In the genomic region with DNA sequence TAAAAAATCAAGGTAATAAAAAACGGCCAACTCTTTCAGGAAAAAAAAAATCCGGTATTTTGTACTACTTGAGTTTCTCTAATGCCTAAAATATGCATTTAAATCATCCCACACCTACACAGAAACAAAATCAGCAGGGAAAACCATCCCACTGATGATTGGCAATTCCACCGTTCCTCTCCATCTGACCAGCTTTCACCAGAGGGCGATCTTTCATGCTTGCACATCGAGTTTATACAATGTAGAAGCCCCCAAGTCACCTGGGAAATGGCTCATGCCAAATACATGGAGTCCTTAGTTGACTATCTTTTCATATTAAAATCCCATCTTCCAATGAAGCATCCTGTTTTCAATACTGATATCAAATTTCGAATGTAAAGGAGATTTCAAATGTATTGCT, we compare ENCODE assay signal across 2 cellular contexts.
TF ChIP-seq lines count a peak whose summit lies in the region.

No MANE protein-coding gene starts in this region.

TF ChIP-seq in SK-N-SH, 30 proteins besides CTCF, POLR2A, EP300 and RAD21 (continued from another document):
- TF ChIP-seq SMC3 (IDR thresholded peaks at IDR 0.05; ENCODE audit: low read depth, low read length), result peak; percentile 15; the same call in 1 of the 2 replicates

TF ChIP-seq in SK-N-SH treated with all-trans-retinoic acid at 6 μM for 48 hours, 23 proteins besides CTCF, POLR2A, EP300 and RAD21 (continued from another document):
- TF ChIP-seq CSRNP3 (CRISPR knock-in tag; IDR thresholded peaks at IDR 0.05), result no peak
- no peak for TF ChIP-seq TSHZ2 (CRISPR knock-in tag; IDR thresholded peaks at IDR 0.05)
- TF ChIP-seq ZNF565 (CRISPR knock-in tag; conservative IDR thresholded peaks at IDR 0.05; ENCODE audit: low read depth), result no peak
- no peak for TF ChIP-seq SNAI2 (CRISPR knock-in tag; IDR thresholded peaks at IDR 0.05)
- no peak for TF ChIP-seq RARB (CRISPR knock-in tag; IDR thresholded peaks at IDR 0.05)
- TF ChIP-seq, protein P1, sequence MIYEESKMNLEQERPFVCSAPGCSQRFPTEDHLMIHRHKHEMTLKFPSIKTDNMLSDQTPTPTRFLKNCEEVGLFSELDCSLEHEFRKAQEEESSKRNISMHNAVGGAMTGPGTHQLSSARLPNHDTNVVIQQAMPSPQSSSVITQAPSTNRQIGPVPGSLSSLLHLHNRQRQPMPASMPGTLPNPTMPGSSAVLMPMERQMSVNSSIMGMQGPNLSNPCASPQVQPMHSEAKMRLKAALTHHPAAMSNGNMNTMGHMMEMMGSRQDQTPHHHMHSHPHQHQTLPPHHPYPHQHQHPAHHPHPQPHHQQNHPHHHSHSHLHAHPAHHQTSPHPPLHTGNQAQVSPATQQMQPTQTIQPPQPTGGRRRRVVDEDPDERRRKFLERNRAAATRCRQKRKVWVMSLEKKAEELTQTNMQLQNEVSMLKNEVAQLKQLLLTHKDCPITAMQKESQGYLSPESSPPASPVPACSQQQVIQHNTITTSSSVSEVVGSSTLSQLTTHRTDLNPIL (CRISPR knock-in tag; IDR thresholded peaks at IDR 0.05; ENCODE audit: low read depth), result no peak
- no peak for TF ChIP-seq ZC3H10 (CRISPR knock-in tag; IDR thresholded peaks at IDR 0.05)
- no peak for TF ChIP-seq PATZ1 (CRISPR knock-in tag; IDR thresholded peaks at IDR 0.05; ENCODE audit: borderline replicate concordance)
- no peak for TF ChIP-seq TOX (CRISPR knock-in tag; IDR thresholded peaks at IDR 0.05; ENCODE audit: borderline replicate concordance)
- TF ChIP-seq ZFP3 (CRISPR knock-in tag; IDR thresholded peaks at IDR 0.05), result no peak
- TF ChIP-seq ZNF70 (CRISPR knock-in tag; IDR thresholded peaks at IDR 0.05), result no peak
- no peak for TF ChIP-seq OSR1 (CRISPR knock-in tag; IDR thresholded peaks at IDR 0.05)
- TF ChIP-seq, protein P2, sequence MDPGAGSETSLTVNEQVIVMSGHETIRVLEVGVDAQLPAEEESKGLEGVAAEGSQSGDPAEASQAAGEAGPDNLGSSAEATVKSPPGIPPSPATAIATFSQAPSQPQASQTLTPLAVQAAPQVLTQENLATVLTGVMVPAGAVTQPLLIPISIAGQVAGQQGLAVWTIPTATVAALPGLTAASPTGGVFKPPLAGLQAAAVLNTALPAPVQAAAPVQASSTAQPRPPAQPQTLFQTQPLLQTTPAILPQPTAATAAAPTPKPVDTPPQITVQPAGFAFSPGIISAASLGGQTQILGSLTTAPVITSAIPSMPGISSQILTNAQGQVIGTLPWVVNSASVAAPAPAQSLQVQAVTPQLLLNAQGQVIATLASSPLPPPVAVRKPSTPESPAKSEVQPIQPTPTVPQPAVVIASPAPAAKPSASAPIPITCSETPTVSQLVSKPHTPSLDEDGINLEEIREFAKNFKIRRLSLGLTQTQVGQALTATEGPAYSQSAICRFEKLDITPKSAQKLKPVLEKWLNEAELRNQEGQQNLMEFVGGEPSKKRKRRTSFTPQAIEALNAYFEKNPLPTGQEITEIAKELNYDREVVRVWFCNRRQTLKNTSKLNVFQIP (CRISPR knock-in tag; IDR thresholded peaks at IDR 0.05; ENCODE audit: borderline replicate concordance, low read depth), result no peak
